In genomic region chr1:23691499-23692307, GRCh38 we compare ENCODE assay signal across 1 cellular context.
TF ChIP-seq lines count a peak whose summit lies in the region.

RPL11 (plus strand) TSS chr1:23691806; CDS start chr1:23691824, 18 bp downstream.

TF ChIP-seq in HepG2, 621 proteins besides CTCF, POLR2A, EP300 and RAD21 (continued from another document):
- TF ChIP-seq KLF16 (CRISPR knock-in tag; IDR thresholded peaks at IDR 0.05) (peak in 1 of 2 experiments; percentile 82; a peak in 2 of 4 replicates), ZBTB7A (CRISPR knock-in tag; IDR thresholded peaks at IDR 0.05) (no peak), SPEN (CRISPR knock-in tag; IDR thresholded peaks at IDR 0.05; ENCODE audit: low read depth) (peak; percentile 99; the same call in 1 of the 2 replicates), CSRNP2 (CRISPR knock-in tag; conservative IDR thresholded peaks at IDR 0.05; ENCODE audit: low read depth) (no peak), TERF1 (CRISPR knock-in tag; IDR thresholded peaks at IDR 0.05) (no peak), ZZZ3 (CRISPR knock-in tag; IDR thresholded peaks at IDR 0.05; ENCODE audit: borderline replicate concordance) (peak; percentile 99; the same call in 1 of the 2 replicates), AKNA (CRISPR knock-in tag; IDR thresholded peaks at IDR 0.05; ENCODE audit: borderline replicate concordance) (no peak), ZBTB44 (CRISPR knock-in tag; IDR thresholded peaks at IDR 0.05) (0 out of 2 replicates have a peak, but pooled peaks have one; percentile 31), SP5 (CRISPR knock-in tag; IDR thresholded peaks at IDR 0.05; ENCODE audit: borderline replicate concordance, low read depth) (peak; percentile 60), HNF1A (IDR thresholded peaks at IDR 0.05; ENCODE audit: low read depth) (no peak), HNF1A (CRISPR knock-in tag; IDR thresholded peaks at IDR 0.05; ENCODE audit: borderline replicate concordance) (peak; percentile 45; the same call in 1 of the 2 replicates)
